In genomic region chr9:125514468-125514867, GRCh38 we compare ENCODE assay signal across 15 cellular contexts.
DNase-seq lines count a peak whose midpoint lies in the region; ATAC-seq and TF ChIP-seq lines count a peak whose summit lies in the region.
"Had no signal": no experiment of that assay in that cellular context is flagged by ENCODE, and none has a peak within 500 bp of the region (broad histone marks: within the 10 kb centered on the region; RNA-seq: fewer than 3 reads in every experiment).

No MANE protein-coding gene starts in this region.

- POLR2A ChIA-PET in HEK293 (lab: Yijun Ruan, JAX), result no interaction called here

- ATAC-seq in CD4-positive, CD25-positive, alpha-beta regulatory T cell (ENCODE audit: low read depth in 2 of 2), result no peak
- ATAC-seq in HG03521 (IDR thresholded peaks at IDR 0.05; ENCODE audit: unreplicated experiment) (no peak), GM18907 (IDR thresholded peaks at IDR 0.05; ENCODE audit: unreplicated experiment) (no peak)
- ATAC-seq: gastroesophageal sphincter, sciatic nerve had no signal

- H3K9me3 Mint-ChIP-seq in CD4-positive, CD25-positive, alpha-beta regulatory T cell, result no peaks in the 10 kb centered on the region
- H3K9me3 Mint-ChIP-seq in activated naive CD8-positive, alpha-beta T cell treated with anti-CD3 and anti-CD28 coated beads for 36 hours, result no peaks in the 10 kb centered on the region
- H3K9me3 Mint-ChIP-seq: activated naive CD4-positive, alpha-beta T cell treated with anti-CD3 and anti-CD28 coated beads, Interleukin-2, amount 50 U/mL, for 24 hours had no signal

- H3K4me1 Mint-ChIP-seq in CD4-positive, CD25-positive, alpha-beta regulatory T cell, result peaks cover 14 to 24% (median 20%) of the 10 kb centered on the region in 4 donors
- peaks cover 17% of the 10 kb centered on the region for H3K4me1 Mint-ChIP-seq in activated naive CD8-positive, alpha-beta T cell treated with anti-CD3 and anti-CD28 coated beads for 36 hours

- DNase-seq in CD4-positive, CD25-positive, alpha-beta regulatory T cell, result no peak
- DNase-seq in activated naive CD8-positive, alpha-beta T cell treated with anti-CD3 and anti-CD28 coated beads for 36 hours, result no peak
- DNase-seq in activated effector memory CD4-positive, alpha-beta T cell treated with Interleukin-2 at 50 U/mL for 16 hours, result no peak
- DNase-seq: H7, KBM-7, NCI-H1048, NCI-H2029 treated with DMSO at 0.1 percent for 48 hours, NCI-H446 treated with DMSO at 0.1 percent for 48 hours had no signal

- peak overlapping the region; percentile 4 for H3K4me3 ChIP-seq in CD4-positive, CD25-positive, alpha-beta regulatory T cell (ENCODE audit: low read depth, low read length)
- H3K4me3 ChIP-seq in HEK293 (ENCODE audit: low read depth, low read length) (no peak overlapping the region), muscle layer of colon (ENCODE audit: low read depth in 1 of 2, low read length in 2 of 2) (no peak overlapping the region)

- H3K27me3 ChIP-seq in CD4-positive, CD25-positive, alpha-beta regulatory T cell (ENCODE audit: control insufficient read depth, insufficient read depth, low read length), result no peaks in the 10 kb centered on the region
- H3K27me3 ChIP-seq in muscle layer of colon (ENCODE audit: control insufficient read depth in 1 of 2, insufficient read depth in 2 of 2, low read length in 2 of 2), result no peaks in the 10 kb centered on the region
- H3K27me3 ChIP-seq: gastroesophageal sphincter had no signal

- CTCF ChIA-PET in HEK293 (lab: Yijun Ruan, JAX), result interaction anchor here (0.5 to 1.1 kb wide), 2 partner anchors 15 to 35 kb away, joined by 3 to 5 read pairs; no protein-coding TSS in a partner anchor

- H3K27me3 Mint-ChIP-seq in CD4-positive, CD25-positive, alpha-beta regulatory T cell, result no peaks in the 10 kb centered on the region
- H3K27me3 Mint-ChIP-seq in activated naive CD8-positive, alpha-beta T cell treated with anti-CD3 and anti-CD28 coated beads for 36 hours, result no peaks in the 10 kb centered on the region
- H3K27me3 Mint-ChIP-seq: activated naive CD4-positive, alpha-beta T cell treated with anti-CD3 and anti-CD28 coated beads, Interleukin-2, amount 50 U/mL, for 24 hours had no signal

- TF ChIP-seq CTCF in HEK293 (tag by site-specific recombination; IDR thresholded peaks at IDR 0.05), result no peak

- peaks cover 13% of the 10 kb centered on the region for H3K4me1 ChIP-seq in CD4-positive, CD25-positive, alpha-beta regulatory T cell (ENCODE audit: control insufficient read depth, insufficient read depth, low read length, poor library complexity, severe bottlenecking)
- H3K4me1 ChIP-seq in HEK293 (ENCODE audit: control insufficient read depth, insufficient read depth, low read length) (peaks cover 3% of the 10 kb centered on the region; the same call in 1 of the 2 replicates), muscle layer of colon (ENCODE audit: insufficient read depth, low read length) (peaks cover 55% of the 10 kb centered on the region)

- peaks cover 18% of the 10 kb centered on the region for H3K36me3 Mint-ChIP-seq in CD4-positive, CD25-positive, alpha-beta regulatory T cell
- peaks cover 8% of the 10 kb centered on the region for H3K36me3 Mint-ChIP-seq in activated naive CD8-positive, alpha-beta T cell treated with anti-CD3 and anti-CD28 coated beads for 36 hours

- no peak overlapping the region for H3K9ac ChIP-seq in muscle layer of colon (ENCODE audit: low read length)

- H3K9me3 ChIP-seq in CD4-positive, CD25-positive, alpha-beta regulatory T cell (ENCODE audit: control insufficient read depth in 2 of 2, low read length in 2 of 2), result no peaks in the 10 kb centered on the region
- H3K9me3 ChIP-seq in HEK293 (ENCODE audit: control insufficient read depth, insufficient read depth, low read depth, low read length) (no peaks in the 10 kb centered on the region), muscle layer of colon (ENCODE audit: low read length) (no peaks in the 10 kb centered on the region)
- H3K9me3 ChIP-seq: gastroesophageal sphincter had no signal

- no peak overlapping the region for H3K27ac ChIP-seq in CD4-positive, CD25-positive, alpha-beta regulatory T cell (ENCODE audit: insufficient read depth, low read length, poor library complexity, severe bottlenecking)
- H3K27ac ChIP-seq in HEK293 (ENCODE audit: extremely low read depth, low read depth, low read length) (no peak overlapping the region), muscle layer of colon (ENCODE audit: low read depth, low read length) (peak overlapping the region; percentile 53)

- peak overlapping the region; percentile 66 to 95 (median 90) for H3K27ac Mint-ChIP-seq in CD4-positive, CD25-positive, alpha-beta regulatory T cell
- H3K27ac Mint-ChIP-seq in activated naive CD8-positive, alpha-beta T cell treated with anti-CD3 and anti-CD28 coated beads for 36 hours, result peak overlapping the region; percentile 22

- H3K36me3 ChIP-seq in CD4-positive, CD25-positive, alpha-beta regulatory T cell (ENCODE audit: control insufficient read depth, insufficient read depth, low read length), result peaks cover 9% of the 10 kb centered on the region
- no peaks in the 10 kb centered on the region for H3K36me3 ChIP-seq in HEK293 (ENCODE audit: control insufficient read depth in 2 of 2, insufficient read depth in 1 of 2, low read length in 2 of 2)
- no peaks in the 10 kb centered on the region for H3K36me3 ChIP-seq in muscle layer of colon (ENCODE audit: insufficient read depth, low read length)
- H3K36me3 ChIP-seq: gastroesophageal sphincter had no signal

- peak overlapping the region; percentile 12 to 95 (median 82) for H3K4me3 Mint-ChIP-seq in CD4-positive, CD25-positive, alpha-beta regulatory T cell
- no peak overlapping the region for H3K4me3 Mint-ChIP-seq in activated naive CD8-positive, alpha-beta T cell treated with anti-CD3 and anti-CD28 coated beads for 36 hours
- H3K4me3 Mint-ChIP-seq: activated naive CD4-positive, alpha-beta T cell treated with anti-CD3 and anti-CD28 coated beads, Interleukin-2, amount 50 U/mL, for 24 hours had no signal

TF ChIP-seq in HEK293, 187 proteins besides CTCF, POLR2A, EP300 and RAD21:
- TF ChIP-seq AEBP2 (tag by site-specific recombination; IDR thresholded peaks at IDR 0.05; ENCODE audit: borderline replicate concordance) (no peak), BCL11B (tag by site-specific recombination; IDR thresholded peaks at IDR 0.05; ENCODE audit: low read depth) (no peak), SCRT1 (tag by site-specific recombination; IDR thresholded peaks at IDR 0.05; ENCODE audit: borderline replicate concordance) (peak; percentile 76; the same call in 1 of the 2 replicates), ZSCAN5A (tag by site-specific recombination; IDR thresholded peaks at IDR 0.05) (no peak), ZBTB17 (tag by site-specific recombination; IDR thresholded peaks at IDR 0.05) (no peak), SCRT2 (tag by site-specific recombination; IDR thresholded peaks at IDR 0.05) (peak; percentile 89)
